8 cellular contexts compared by ENCODE assay signal in genomic region chr22:46007848-46008261, GRCh38. TPM values are rescaled to one million over a fixed set of nuclear protein-coding genes. Genes with fewer than 3 reads are reported as not detected.
DNase-seq lines count a peak whose midpoint lies in the region; ATAC-seq and TF ChIP-seq lines count a peak whose summit lies in the region.
"Had no signal": no experiment of that assay in that cellular context is flagged by ENCODE, and none has a peak within 500 bp of the region (broad histone marks: within the 10 kb centered on the region; RNA-seq: fewer than 3 reads in every experiment).

No MANE protein-coding gene starts in this region.

- H3K4me3 Mint-ChIP-seq in activated T-cell treated with anti-CD3 and anti-CD28 coated beads, Interleukin-2, amount 50 U/mL, for 4 hours: no peak overlapping the region
- H3K4me3 Mint-ChIP-seq: activated naive CD8-positive, alpha-beta T cell treated with anti-CD3 and anti-CD28 coated beads, Interleukin-2, amount 10 ng/mL, durations not matched to agents 7 days and 5 days had no signal

- ATAC-seq in activated T-cell treated with anti-CD3 and anti-CD28 coated beads, Interleukin-2, amount 50 U/mL, for 4 hours: no peak
- no peak for ATAC-seq in GM21619 (IDR thresholded peaks at IDR 0.05; ENCODE audit: unreplicated experiment)

- intact Hi-C loops in lower leg skin (cut with DNase I; ENCODE audit: low total_unique reads) (no loop called here), uterus (cut with DNase I; ENCODE audit: low total_unique reads) (loop anchor here (5.0 kb wide), 1 partner anchor 109 kb away; no protein-coding TSS in a partner anchor)

- H3K4me1 ChIP-seq in uterus: peaks cover 19 to 26% of the 10 kb centered on the region in 2 donors

- TF ChIP-seq CTCF in lower leg skin (IDR thresholded peaks at IDR 0.05): no peak
- peak in 3 of 4 experiments; percentile 10 to 21 (median 20) for TF ChIP-seq CTCF in uterus (IDR thresholded peaks at IDR 0.05)

- H3K36me3 Mint-ChIP-seq in activated T-cell treated with anti-CD3 and anti-CD28 coated beads, Interleukin-2, amount 50 U/mL, for 4 hours (ENCODE audit: insufficient read depth): no peaks in the 10 kb centered on the region
- H3K36me3 Mint-ChIP-seq: activated naive CD8-positive, alpha-beta T cell treated with anti-CD3 and anti-CD28 coated beads, Interleukin-2, amount 10 ng/mL, durations not matched to agents 7 days and 5 days had no signal

- DNase-seq in NCI-H2081 (lab: John Stamatoyannopoulos, UW) (peak; percentile 86 to 95), caudate nucleus (lab: John Stamatoyannopoulos, UW) (peak in 25 of 61 donors; percentile 20 to 84 (median 52)), lower leg skin (ENCODE audit: low spot score in 2 of 2) (peak; percentile 79 to 96), uterus (peak; percentile 91 to 93), erythroblast (lab: John Stamatoyannopoulos, UW) (no peak)
- no peak for DNase-seq in activated T-cell treated with anti-CD3 and anti-CD28 coated beads, Interleukin-2, amount 50 U/mL, for 4 hours

- H3K27me3 Mint-ChIP-seq in activated T-cell treated with anti-CD3 and anti-CD28 coated beads, Interleukin-2, amount 50 U/mL, for 4 hours (ENCODE audit: low read depth): peaks cover 3% of the 10 kb centered on the region

- H3K9me3 Mint-ChIP-seq in activated T-cell treated with anti-CD3 and anti-CD28 coated beads, Interleukin-2, amount 50 U/mL, for 4 hours: peaks cover 3% of the 10 kb centered on the region
- H3K9me3 Mint-ChIP-seq: activated naive CD8-positive, alpha-beta T cell treated with anti-CD3 and anti-CD28 coated beads, Interleukin-2, amount 10 ng/mL, durations not matched to agents 7 days and 5 days had no signal

- no peaks in the 10 kb centered on the region for H3K36me3 ChIP-seq in uterus

- TF ChIP-seq POLR2A in lower leg skin (IDR thresholded peaks at IDR 0.05) (no peak), uterus (IDR thresholded peaks at IDR 0.05) (peak; percentile 16 to 44), erythroblast (IDR thresholded peaks at IDR 0.05; ENCODE audit: low read length) (no peak)

- WGBS in lower leg skin, 2 donors: 27 to 40% methylated on average over 13 to 18 of the region's 25 CpGs

- no peaks in the 10 kb centered on the region for H3K27me3 ChIP-seq in uterus

- H3K4me3 ChIP-seq in lower leg skin (ENCODE audit: low read depth, poor library complexity, severe bottlenecking) (no peak overlapping the region), uterus (no peak overlapping the region)

- H3K9me3 ChIP-seq in uterus: no peaks in the 10 kb centered on the region

- H3K4me1 Mint-ChIP-seq in activated T-cell treated with anti-CD3 and anti-CD28 coated beads, Interleukin-2, amount 50 U/mL, for 4 hours (ENCODE audit: low read depth): peaks cover 12% of the 10 kb centered on the region

- H3K27ac ChIP-seq in caudate nucleus (ENCODE audit: low read depth, low read length) (peak overlapping the region; percentile 77), uterus (peak overlapping the region; percentile 98 to 99)

RNA-seq across cellular contexts. Expression of gene WNT7B, which starts 30.9 kb away (rescaled TPM):
- total RNA-seq in lower leg skin (10 to 100 TPM; 26.4 to 39.9 (median 33.9) TPM), uterus (under 1 TPM in 1 of 4 donors, not detected in 3; 0.41 TPM)
- under 1 TPM in 1 of 3 donors, not detected in 2; 0.05 TPM for total RNA-seq in activated T-cell treated with anti-CD3 and anti-CD28 coated beads, Interleukin-2, amount 50 U/mL, for 4 hours
- total RNA-seq: activated naive CD8-positive, alpha-beta T cell treated with anti-CD3 and anti-CD28 coated beads, Interleukin-2, amount 10 ng/mL, durations not matched to agents 7 days and 5 days had no signal

Comparison
In these comparisons a context has a peak if more than half of its experiments do, and no peak if none do; other contexts are left out.
1. DNase-seq: peak in NCI-H2081 (2 of 2), lower leg skin (2 of 2) and uterus (2 of 2); none in activated T-cell treated with anti-CD3 and anti-CD28 coated beads, Interleukin-2, amount 50 U/mL, for 4 hours (single experiment) and erythroblast (0 of 2).
2. CTCF ChIP-seq: peak in uterus (3 of 4); none in lower leg skin (0 of 3).
3. POLR2A ChIP-seq: peak in uterus (2 of 2); none in lower leg skin (0 of 2) and erythroblast (single experiment).
4. RNA of gene WNT7B, which starts 30.9 kb away (total RNA-seq): 26.4 to 39.9 TPM in lower leg skin; 0.05 TPM in activated T-cell treated with anti-CD3 and anti-CD28 coated beads, Interleukin-2, amount 50 U/mL, for 4 hours and 0.41 TPM in uterus; every median in the first group is over 10 times any median in the second.